In genomic region chr20:63698739-63699465, GRCh38 we compare ENCODE assay signal across 8 cellular contexts. TPM values are rescaled to one million over a fixed set of nuclear protein-coding genes. Genes with fewer than 3 reads are reported as not detected.
DNase-seq lines count a peak whose midpoint lies in the region; ATAC-seq lines count a peak whose summit lies in the region.

No MANE protein-coding gene starts in this region.

- H3K36me3 Mint-ChIP-seq in activated T-cell treated with anti-CD3 and anti-CD28 coated beads, Interleukin-2, amount 50 U/mL, for 72 hours (ENCODE audit: insufficient read depth in 2 of 2), result no peaks in the 10 kb centered on the region

- intact Hi-C loops in head of caudate nucleus (cut with DNase I), result no loop called here

- peak; percentile 75 for DNase-seq in activated CD8-positive, alpha-beta memory T cell treated with anti-CD3 and anti-CD28 coated beads for 24 hours
- no peak for DNase-seq in activated CD8-positive, alpha-beta memory T cell treated with anti-CD3 and anti-CD28 coated beads, Interleukin-2, amount 50 U/mL, for 4 hours
- peak; percentile 60 to 67 for DNase-seq in activated T-cell treated with anti-CD3 and anti-CD28 coated beads, Interleukin-2, amount 50 U/mL, for 72 hours
- DNase-seq in head of caudate nucleus (peak in 26 of 42 donors; percentile 38 to 76 (median 54)), retina (no peak)
- peak; percentile 65 to 71 for DNase-seq in stimulated activated CD4-positive, alpha-beta T cell treated with anti-CD3 and anti-CD28 coated beads, Interleukin-2, amount 100 ng/mL, for 24 hours

- H3K4me3 Mint-ChIP-seq in activated T-cell treated with anti-CD3 and anti-CD28 coated beads, Interleukin-2, amount 50 U/mL, for 72 hours, result peak overlapping the region; percentile 59 to 82

- no peaks in the 10 kb centered on the region for H3K27me3 Mint-ChIP-seq in activated T-cell treated with anti-CD3 and anti-CD28 coated beads, Interleukin-2, amount 50 U/mL, for 72 hours (ENCODE audit: low read depth)

- peak; percentile 59 to 84 for ATAC-seq in activated T-cell treated with anti-CD3 and anti-CD28 coated beads, Interleukin-2, amount 50 U/mL, for 72 hours (replicated peaks in 1 of 2)
- ATAC-seq in GM19463 (IDR thresholded peaks at IDR 0.05; ENCODE audit: unreplicated experiment) (no peak), HG03280 (IDR thresholded peaks at IDR 0.05; ENCODE audit: unreplicated experiment) (no peak)

- H3K9me3 Mint-ChIP-seq in activated T-cell treated with anti-CD3 and anti-CD28 coated beads, Interleukin-2, amount 50 U/mL, for 72 hours, result no peaks in the 10 kb centered on the region

- H3K4me1 Mint-ChIP-seq in activated T-cell treated with anti-CD3 and anti-CD28 coated beads, Interleukin-2, amount 50 U/mL, for 72 hours (ENCODE audit: low read depth), result peaks cover 12% of the 10 kb centered on the region

- no peak overlapping the region for H3K27ac Mint-ChIP-seq in activated T-cell treated with anti-CD3 and anti-CD28 coated beads, Interleukin-2, amount 50 U/mL, for 72 hours

RNA-seq across cellular contexts. Expression of gene TNFRSF6B, which starts 2.5 kb away (rescaled TPM):
- total RNA-seq in activated T-cell treated with anti-CD3 and anti-CD28 coated beads, Interleukin-2, amount 50 U/mL, for 72 hours, result 1 to 10 TPM; 1.0 to 1.2 TPM

RNA-seq across cellular contexts. Expression of gene ARFRP1, which starts 8.9 kb away (rescaled TPM):
- 10 to 100 TPM; 55.1 to 70.9 TPM for total RNA-seq in activated T-cell treated with anti-CD3 and anti-CD28 coated beads, Interleukin-2, amount 50 U/mL, for 72 hours

RNA-seq across cellular contexts. Expression of gene ZGPAT, which starts 8.9 kb away (rescaled TPM):
- 10 to 100 TPM; 24.3 to 28.0 TPM for total RNA-seq in activated T-cell treated with anti-CD3 and anti-CD28 coated beads, Interleukin-2, amount 50 U/mL, for 72 hours

RNA-seq across cellular contexts. Expression of gene LIME1, which starts 37.6 kb away (rescaled TPM):
- total RNA-seq in activated T-cell treated with anti-CD3 and anti-CD28 coated beads, Interleukin-2, amount 50 U/mL, for 72 hours, result 10 to 100 TPM; 13.4 to 21.1 TPM

RNA-seq across cellular contexts. Expression of gene SLC2A4RG, which starts 40.7 kb away (rescaled TPM):
- 10 to 100 TPM; 43.5 to 47.0 TPM for total RNA-seq in activated T-cell treated with anti-CD3 and anti-CD28 coated beads, Interleukin-2, amount 50 U/mL, for 72 hours

Comparison
In these comparisons a context has a peak if more than half of its experiments do, and no peak if none do; other contexts are left out.
1. DNase-seq: peak in activated CD8-positive, alpha-beta memory T cell treated with anti-CD3 and anti-CD28 coated beads for 24 hours (single experiment), activated T-cell treated with anti-CD3 and anti-CD28 coated beads, Interleukin-2, amount 50 U/mL, for 72 hours (2 of 2), head of caudate nucleus (26 of 42) and stimulated activated CD4-positive, alpha-beta T cell treated with anti-CD3 and anti-CD28 coated beads, Interleukin-2, amount 100 ng/mL, for 24 hours (2 of 2); none in activated CD8-positive, alpha-beta memory T cell treated with anti-CD3 and anti-CD28 coated beads, Interleukin-2, amount 50 U/mL, for 4 hours (single experiment) and retina (single experiment).
2. ATAC-seq: peak in activated T-cell treated with anti-CD3 and anti-CD28 coated beads, Interleukin-2, amount 50 U/mL, for 72 hours (2 of 2); none in GM19463 (single experiment) and HG03280 (single experiment).